In the genomic region with DNA sequence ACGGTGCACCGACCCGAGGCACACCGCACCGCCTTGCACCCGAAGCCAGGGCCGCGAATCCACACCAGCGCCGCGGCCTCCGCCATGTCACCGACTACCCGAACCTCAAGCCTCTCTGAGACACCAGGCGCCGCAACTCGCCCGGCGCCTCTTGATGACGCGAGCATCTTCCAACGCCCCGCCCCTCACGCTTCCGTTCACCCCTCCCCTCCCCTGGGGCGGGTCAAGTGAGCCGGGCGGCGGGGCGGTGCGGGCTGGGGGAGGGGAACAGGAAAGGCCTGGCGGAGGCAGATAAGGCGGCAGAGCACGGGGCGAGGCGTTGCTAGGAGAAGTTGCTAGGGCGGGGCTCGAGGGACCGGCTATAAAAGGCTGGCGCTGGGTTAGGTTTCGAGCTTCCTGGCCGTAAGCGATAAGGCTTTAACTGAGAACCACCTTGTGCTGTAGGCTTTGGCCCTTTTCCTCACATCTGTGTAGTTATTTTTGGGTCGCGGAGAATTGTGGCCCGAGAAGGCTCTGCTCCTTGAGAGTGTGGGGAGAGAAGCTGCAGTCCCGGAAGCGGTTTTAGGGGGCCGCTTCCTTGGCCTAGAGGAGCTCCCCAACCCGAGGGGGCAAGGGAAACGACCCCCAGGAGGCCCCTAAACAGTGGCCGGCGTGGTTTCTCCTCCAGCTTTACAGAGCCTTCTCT, we compare ENCODE assay signal across 8 cellular contexts. TPM values are rescaled to one million over a fixed set of nuclear protein-coding genes. Genes with fewer than 3 reads are reported as not detected.
DNase-seq lines count a peak whose midpoint lies in the region; ATAC-seq, FAIRE-seq and TF ChIP-seq lines count a peak whose summit lies in the region.

A gene (minus strand): TSS at position 117 of the 685 bp plus-strand sequence. CDS start 31 bp downstream, at position 86.

- FAIRE-seq in bronchial epithelial cell (lab: Jason Lieb, UNC), result no peak

- TF ChIP-seq CTCF in AG04449 (IDR thresholded peaks at IDR 0.05; ENCODE audit: insufficient read depth, low read length, missing control alignments), result no peak
- TF ChIP-seq CTCF in WI38 (IDR thresholded peaks at IDR 0.05; ENCODE audit: low read depth, low read length), result no peak
- TF ChIP-seq CTCF in bronchial epithelial cell (IDR thresholded peaks at IDR 0.05; ENCODE audit: insufficient read depth, low read length, severe bottlenecking), result no peak

- DNase-seq in AG04449 (ENCODE audit: low read depth, low spot score) (peak; percentile 85), NCI-H2227 treated with DMSO at 0.1 percent for 48 hours (lab: John Stamatoyannopoulos, UW) (peak; percentile 98), bronchial epithelial cell (ENCODE audit: low read depth) (peak; percentile 91), iPS-NIHi7 (ENCODE audit: extremely low spot score) (peak; percentile 99), smooth muscle cell of the brain vasculature (ENCODE audit: low read depth, low spot score) (peak; percentile 99)

- H3K27me3 ChIP-seq in bronchial epithelial cell (ENCODE audit: control insufficient read depth, insufficient read depth, low read length), result no peaks in the 10 kb centered on the region

- CTCF ChIA-PET in AG04449 (lab: Yijun Ruan, JAX), result interaction anchor here (1.0 to 1.9 kb wide), 3 partner anchors 13 to 121 kb away, joined by 3 to 9 read pairs (median 8); no protein-coding TSS in a partner anchor

- peak; percentile 84 for ATAC-seq in GM18907 (IDR thresholded peaks at IDR 0.05; ENCODE audit: unreplicated experiment)
- ATAC-seq in HG03159 (IDR thresholded peaks at IDR 0.05; ENCODE audit: unreplicated experiment), result peak; percentile 71

- H3K4me3 ChIP-seq in AG04449 (ENCODE audit: low read depth, low read length), result peak within 1 kb of the TSS; percentile 97
- peak within 1 kb of the TSS; percentile 99 for H3K4me3 ChIP-seq in WI38 (ENCODE audit: low read depth, low read length)
- peak within 1 kb of the TSS; percentile 82 for H3K4me3 ChIP-seq in bronchial epithelial cell (ENCODE audit: low read depth, low read length)

- no peaks in the 10 kb centered on the region for H3K36me3 ChIP-seq in bronchial epithelial cell (ENCODE audit: control insufficient read depth, insufficient read depth, low read length)

- POLR2A ChIA-PET in AG04449 (lab: Yijun Ruan, JAX), result interaction anchor here (0.7 to 1.2 kb wide), 6 partner anchors 11 to 71 kb away, joined by 3 to 12 read pairs (median 3); a partner anchor contains a TSS

RNA-seq across cellular contexts. Expression of the gene that starts here (rescaled TPM):
- 41.1 and 46.1 TPM in 2 replicates for total RNA-seq in bronchial epithelial cell

Comparison
In these comparisons a context has a peak if more than half of its experiments do, and no peak if none do; other contexts are left out.
1. Peak in every context shown above with its lines: DNase-seq, ATAC-seq and H3K4me3 ChIP-seq.